In the genomic region with DNA sequence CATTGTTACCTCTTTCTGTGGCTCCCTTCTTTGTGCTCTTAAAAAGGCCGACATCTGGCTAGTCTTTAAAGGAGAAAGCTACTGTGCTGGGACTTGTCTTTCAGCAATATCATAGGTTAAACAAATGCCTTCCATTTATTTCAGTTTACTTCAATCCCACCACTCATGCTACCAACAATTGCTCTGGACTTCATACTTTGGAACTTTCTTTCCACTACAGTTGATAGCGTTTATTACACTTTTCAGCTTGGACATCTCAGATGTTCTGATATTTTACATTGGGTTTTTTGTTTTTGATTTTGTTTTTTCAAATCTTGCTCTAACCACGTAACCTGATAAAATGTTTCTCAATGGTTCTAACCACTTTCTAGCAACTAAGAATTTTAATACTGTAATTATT, we compare ENCODE assay signal across 8 cellular contexts. TPM values are rescaled to one million over a fixed set of nuclear protein-coding genes. Genes with fewer than 3 reads are reported as not detected.
A peak's percentile ranks its signal among the peaks of the same experiment; 100 is the strongest.
DNase-seq lines count a peak whose midpoint lies in the region; ATAC-seq, FAIRE-seq and TF ChIP-seq lines count a peak whose summit lies in the region.

No MANE protein-coding gene starts in this region.

- DNase-seq in A549 (ENCODE audit: low read depth in 1 of 2, low spot score in 1 of 2) (no peak), MCF 10A (ENCODE audit: unreplicated experiment) (no peak), C1 segment of cervical spinal cord (lab: John Stamatoyannopoulos, UW) (no peak), MV-4-11 (lab: John Stamatoyannopoulos, UW) (no peak), NCI-H146 treated with DMSO at 0.1 percent for 48 hours (lab: John Stamatoyannopoulos, UW; ENCODE audit: unreplicated experiment) (no peak)

- H3K27me3 ChIP-seq in HUES6 (ENCODE audit: control insufficient read depth, insufficient read depth, low read length) (no peaks in the 10 kb centered on the region), muscle layer of colon (ENCODE audit: control insufficient read depth in 1 of 2, insufficient read depth in 2 of 2, low read length in 2 of 2) (no peaks in the 10 kb centered on the region)

- H3K9me3 ChIP-seq in A549 (no peaks in the 10 kb centered on the region), HUES6 (ENCODE audit: control insufficient read depth, insufficient read depth, low read depth, low read length) (no peaks in the 10 kb centered on the region), muscle layer of colon (ENCODE audit: low read length) (no peaks in the 10 kb centered on the region)

- CTCF ChIA-PET in A549 (lab: Yijun Ruan, JAX) = interaction anchor here (0.9 kb wide), 1 partner anchor 10 kb away, joined by 4 read pairs; no protein-coding TSS in a partner anchor
- CTCF ChIA-PET in MCF 10A (lab: Yijun Ruan, JAX) = interaction anchor here (0.6 to 1.8 kb wide), 2 partner anchors 8 to 553 kb away, joined by 3 to 4 read pairs; no protein-coding TSS in a partner anchor

- TF ChIP-seq CTCF in A549 (IDR thresholded peaks at IDR 0.05) (no peak), MCF 10A (IDR thresholded peaks at IDR 0.05; ENCODE audit: unreplicated experiment) (no peak)

- TF ChIP-seq POLR2A in A549 (IDR thresholded peaks at IDR 0.05; ENCODE audit: low read length) = no peak

- BruUV-seq in MCF 10A (replicated peaks; lab: Mats Ljungman, UMichigan) = no TSS peak

- peaks cover 31% of the 10 kb centered on the region; the same call in 2 of the 3 replicates for H3K4me1 ChIP-seq in A549
- H3K4me1 ChIP-seq in HUES6 (ENCODE audit: control insufficient read depth, insufficient read depth, low read length) = peaks cover 22% of the 10 kb centered on the region
- H3K4me1 ChIP-seq in muscle layer of colon (ENCODE audit: insufficient read depth, low read length) = peaks cover 21% of the 10 kb centered on the region

- ATAC-seq in A549 (no peak), HG03457 (IDR thresholded peaks at IDR 0.05; ENCODE audit: unreplicated experiment) (no peak)

- no peak for FAIRE-seq in A549 (lab: Jason Lieb, UNC)

- H3K4me3 Mint-ChIP-seq in MCF 10A (ENCODE audit: unreplicated experiment) = peak overlapping the region; percentile 92

- no peaks in the 10 kb centered on the region for H3K36me3 Mint-ChIP-seq in MCF 10A (ENCODE audit: insufficient read depth, unreplicated experiment)

- peak overlapping the region; percentile 84 for H3K4me2 ChIP-seq in A549

- H3K9ac ChIP-seq in HUES6 (ENCODE audit: low read length) (no peak overlapping the region), muscle layer of colon (ENCODE audit: low read length) (peak overlapping the region; percentile 55)

- POLR2A ChIA-PET in A549 (lab: Yijun Ruan, JAX) (interaction anchor here (1.3 to 1.7 kb wide), 2 partner anchors 13 to 128 kb away, joined by 5 to 8 read pairs; no protein-coding TSS in a partner anchor), MCF 10A (lab: Yijun Ruan, JAX) (interaction anchor here (0.6 to 3.1 kb wide), 25 partner anchors 8 to 1338 kb away, joined by 3 to 21 read pairs (median 5); no protein-coding TSS in a partner anchor)

- no peak for TF ChIP-seq RAD21 in A549 (conservative IDR thresholded peaks at IDR 0.05 in 1 of 2, IDR thresholded peaks at IDR 0.05 in 1 of 2)

- H3K27ac ChIP-seq in A549 (peak overlapping the region; percentile 76 to 91), HUES6 (ENCODE audit: low read depth, low read length) (peak overlapping the region; percentile 29; the same call in 1 of the 2 replicates), muscle layer of colon (ENCODE audit: low read depth, low read length) (peak overlapping the region; percentile 83)

- no peaks in the 10 kb centered on the region for H3K27me3 Mint-ChIP-seq in MCF 10A (ENCODE audit: insufficient read depth, unreplicated experiment)

- TF ChIP-seq EP300 in A549 (IDR thresholded peaks at IDR 0.05) = no peak

- H3K4me1 Mint-ChIP-seq in MCF 10A (ENCODE audit: insufficient read depth, unreplicated experiment) = peaks cover 27% of the 10 kb centered on the region

- intact Hi-C loops in MCF 10A (cut with micrococcal nuclease) = loop anchor here (2.0 to 10.0 kb wide), 10 partner anchors 78 to 1195 kb away; no protein-coding TSS in a partner anchor

- peaks cover 5% of the 10 kb centered on the region for H3K36me3 ChIP-seq in HUES6 (ENCODE audit: control insufficient read depth, insufficient read depth, low read length)
- H3K36me3 ChIP-seq in muscle layer of colon (ENCODE audit: insufficient read depth, low read length) = no peaks in the 10 kb centered on the region

- peak overlapping the region; percentile 97 for H3K27ac Mint-ChIP-seq in MCF 10A (ENCODE audit: low read depth, unreplicated experiment)

- H3K4me3 ChIP-seq in A549 (peak overlapping the region; percentile 79), HUES6 (ENCODE audit: low read depth, low read length) (peak overlapping the region; percentile 67), muscle layer of colon (ENCODE audit: low read depth in 1 of 2, low read length in 2 of 2) (peak overlapping the region; percentile 77 to 98)

- H3K9me3 Mint-ChIP-seq in MCF 10A (ENCODE audit: unreplicated experiment) = no peaks in the 10 kb centered on the region

- WGBS in A549 (ENCODE audit: missing lambda C conversion rate) = 89% methylated on average over 3 of the region's 3 CpGs

TF ChIP-seq in A549, 52 proteins besides CTCF, POLR2A, EP300 and RAD21:
- TF ChIP-seq ZNF302 (CRISPR knock-in tag; IDR thresholded peaks at IDR 0.05) (no peak), POLR2AphosphoS2 (conservative IDR thresholded peaks at IDR 0.05; ENCODE audit: low read length) (no peak), EHMT2 (IDR thresholded peaks at IDR 0.05; ENCODE audit: low read depth) (no peak), HOXB13 (CRISPR knock-in tag; IDR thresholded peaks at IDR 0.05; ENCODE audit: low read depth) (no peak), NR3C1 (IDR thresholded peaks at IDR 0.05) (no peak), MYC (IDR thresholded peaks at IDR 0.05; ENCODE audit: borderline replicate concordance, low read length) (no peak)
- TF ChIP-seq, protein P1, sequence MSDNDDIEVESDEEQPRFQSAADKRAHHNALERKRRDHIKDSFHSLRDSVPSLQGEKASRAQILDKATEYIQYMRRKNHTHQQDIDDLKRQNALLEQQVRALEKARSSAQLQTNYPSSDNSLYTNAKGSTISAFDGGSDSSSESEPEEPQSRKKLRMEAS (IDR thresholded peaks at IDR 0.05) = no peak

RNA-seq across cellular contexts. Expression of a gene that starts 1.2 kb away (rescaled TPM):
- polyA plus RNA-seq in A549 (2011; rRNA removed) = 16.2 and 17.1 TPM in 2 replicates
- polyA plus RNA-seq in A549 (2012; cell fraction: cytosol; rRNA removed) = 2.5 and 2.7 TPM in 2 replicates
- polyA plus RNA-seq in A549 (2012; cell fraction: nucleus; rRNA removed) = 3.6 and 5.1 TPM in 2 replicates
- 4.8 to 7.4 TPM (median 6.8 TPM) in 3 replicates for polyA plus RNA-seq in A549 (2017; fragmentation: RNase III; extraction: RNeasy Plus Mini Kit Qiagen cat#74134 plus additional on column Dnase treatment)
- polyA minus RNA-seq in A549 (2011; rRNA and poly(A)+ RNA removed) = 16.5 and 17.9 TPM in 2 replicates
- total RNA-seq in MCF 10A (2022) = 19.7 and 43.4 TPM in 2 replicates

Comparison
In these comparisons a context has a peak if more than half of its experiments do, and no peak if none do; other contexts are left out.
1. H3K27ac ChIP-seq: peak in every context shown above with its lines; median percentile 84 in A549; 83 in muscle layer of colon; 29 in HUES6.